ENCODE assay signal across 16 cellular contexts in the genomic region with DNA sequence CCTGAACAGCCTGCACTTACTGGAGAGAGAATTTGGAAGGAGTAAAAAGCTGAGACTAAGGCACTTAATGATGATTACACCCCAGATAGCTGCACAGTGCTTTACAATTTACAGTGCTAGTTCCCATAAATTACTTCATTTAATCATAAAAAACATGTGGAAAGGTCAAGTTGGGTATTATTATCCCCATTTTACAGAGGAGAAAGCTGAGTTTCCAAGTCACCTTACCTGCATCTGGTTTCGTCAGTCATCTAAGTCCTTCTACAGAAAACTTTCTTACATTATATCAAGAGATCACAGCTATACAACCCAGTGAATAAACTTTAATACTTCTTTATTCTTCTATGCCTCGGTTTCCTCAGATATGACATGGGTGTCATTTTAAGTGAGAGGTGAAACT. TPM values are rescaled to one million over a fixed set of nuclear protein-coding genes. Genes with fewer than 3 reads are reported as not detected.
A peak's percentile ranks its signal among the peaks of the same experiment; 100 is the strongest.
DNase-seq lines count a peak whose midpoint lies in the region; ATAC-seq and TF ChIP-seq lines count a peak whose summit lies in the region.
"Had no signal": no experiment of that assay in that cellular context is flagged by ENCODE, and none has a peak within 500 bp of the region (broad histone marks: within the 10 kb centered on the region; RNA-seq: fewer than 3 reads in every experiment).

No MANE protein-coding gene starts in this region.

- H3K27ac ChIP-seq in PC-3 (ENCODE audit: low read length) (peak overlapping the region; percentile 49; the same call in 1 of the 2 replicates), left lung (no peak overlapping the region)

- H4K20me1 ChIP-seq in PC-3 (ENCODE audit: low read length): peaks cover 30% of the 10 kb centered on the region

- in situ Hi-C loops in Caki2 (cut with HindIII; ENCODE audit: low pct_unique_long_range_greater_than_20kb, low sequenced_read_pairs): no loop called here

- no peaks in the 10 kb centered on the region for H3F3A ChIP-seq in PC-3 (ENCODE audit: low read length, unreplicated experiment)

- peak overlapping the region; percentile 68 for H3K27ac Mint-ChIP-seq in osteocyte (ENCODE audit: unreplicated experiment)
- H3K27ac Mint-ChIP-seq: activated CD4-positive, alpha-beta T cell treated with anti-CD3 and anti-CD28 coated beads for 36 hours; naive B cell had no signal

- DNase-seq in Caki2 (ENCODE audit: low read depth): peak; percentile 23
- no peak for DNase-seq in PC-3
- DNase-seq in epithelial cell of proximal tubule (ENCODE audit: low read depth): no peak
- no peak for DNase-seq in osteocyte (ENCODE audit: extremely low spot score, unreplicated experiment)
- no peak for DNase-seq in left lung
- DNase-seq in NOMO-1 treated with dmso at 0.1 percent for 144 hours (lab: John Stamatoyannopoulos, UW; ENCODE audit: unreplicated experiment): no peak
- no peak for DNase-seq in activated gamma-delta T cell (lab: John Stamatoyannopoulos, UW)
- DNase-seq: activated CD4-positive, alpha-beta T cell treated with anti-CD3 and anti-CD28 coated beads for 36 hours; activated naive CD4-positive, alpha-beta T cell treated with Interleukin-2 at 50 U/mL for 16 hours; effector CD4-positive, alpha-beta T cell; MG63; naive B cell; stimulated activated CD4-positive, alpha-beta T cell treated with anti-CD3 and anti-CD28 coated beads, Interleukin-15, amount 100 ng/mL, for 24 hours; T-helper 9 cell had no signal

- TF ChIP-seq CTCF in PC-3 (conservative IDR thresholded peaks at IDR 0.05; ENCODE audit: low read depth, low read length): no peak
- no peak for TF ChIP-seq CTCF in epithelial cell of proximal tubule (conservative IDR thresholded peaks at IDR 0.05; ENCODE audit: low read depth, low read length)
- no peak for TF ChIP-seq CTCF in osteocyte (IDR thresholded peaks at IDR 0.05)
- TF ChIP-seq CTCF in left lung (IDR thresholded peaks at IDR 0.05): no peak

- POLR2A ChIA-PET in PC-3 (lab: Charles Lee; ENCODE audit: unreplicated experiment): interaction anchor here (0.6 kb wide), 1 partner anchor 801 kb away, joined by 6 read pairs; no protein-coding TSS in a partner anchor

- H3K27me3 Mint-ChIP-seq in osteocyte (ENCODE audit: unreplicated experiment): no peaks in the 10 kb centered on the region

- peak overlapping the region; percentile 99 for H3K9ac ChIP-seq in PC-3 (ENCODE audit: low read length)

- H3K4me1 Mint-ChIP-seq in osteocyte (ENCODE audit: unreplicated experiment): peaks cover 61% of the 10 kb centered on the region

- intact Hi-C loops in PC-3 (cut with micrococcal nuclease) (loop anchor here (2.0 to 5.0 kb wide), 4 partner anchors 85 to 780 kb away; no protein-coding TSS in a partner anchor), left lung (cut with DNase I) (no loop called here)

- H3K36me3 ChIP-seq in PC-3 (ENCODE audit: low read depth, low read length) (no peaks in the 10 kb centered on the region), left lung (no peaks in the 10 kb centered on the region)
- H3K36me3 ChIP-seq: MG63 had no signal

- no peak overlapping the region for H2AFZ ChIP-seq in PC-3 (ENCODE audit: low read length)

- no TSS peak for BruUV-seq in PC-3 (replicated peaks; lab: Mats Ljungman, UMichigan)

- no peaks in the 10 kb centered on the region for H3K9me3 Mint-ChIP-seq in osteocyte (ENCODE audit: unreplicated experiment)
- H3K9me3 Mint-ChIP-seq: naive B cell had no signal

- CTCF ChIA-PET in PC-3 (lab: Charles Lee): interaction anchor here (1.1 kb wide), 1 partner anchor 662 kb away, joined by 3 read pairs; no protein-coding TSS in a partner anchor

- no peaks in the 10 kb centered on the region for H3K9me2 ChIP-seq in PC-3 (replicated peaks; ENCODE audit: low read length)

- H3K4me1 ChIP-seq in PC-3 (ENCODE audit: insufficient read depth, low read length): peaks cover 66% of the 10 kb centered on the region
- H3K4me1 ChIP-seq in left lung: peaks cover 10 to 39% of the 10 kb centered on the region in 2 donors

- H3K27me3 ChIP-seq in PC-3 (ENCODE audit: low read length) (no peaks in the 10 kb centered on the region), left lung (peaks cover 0 to 47% of the 10 kb centered on the region in 2 donors)
- H3K27me3 ChIP-seq: MG63 had no signal

- peak overlapping the region; percentile 99 for H3K4me3 Mint-ChIP-seq in osteocyte (ENCODE audit: unreplicated experiment)
- H3K4me3 Mint-ChIP-seq: activated CD4-positive, alpha-beta T cell treated with anti-CD3 and anti-CD28 coated beads for 36 hours had no signal

- H3K9me3 ChIP-seq in PC-3 (ENCODE audit: low read length) (no peaks in the 10 kb centered on the region), left lung (no peaks in the 10 kb centered on the region)
- H3K9me3 ChIP-seq: MG63 had no signal

- H3K79me2 ChIP-seq in PC-3 (ENCODE audit: low read length): peaks cover 80% of the 10 kb centered on the region

- peak overlapping the region; percentile 94 for H3K4me3 ChIP-seq in PC-3 (ENCODE audit: low read length)
- H3K4me3 ChIP-seq in epithelial cell of proximal tubule (ENCODE audit: low read depth, low read length): peak overlapping the region; percentile 29
- peak overlapping the region in 1 of 2 donors; percentile 6 for H3K4me3 ChIP-seq in left lung
- H3K4me3 ChIP-seq: MG63 had no signal

- peak overlapping the region; percentile 89 for H3K4me2 ChIP-seq in PC-3 (ENCODE audit: low read length)

- ATAC-seq in PC-3 (no peak), left lung (no peak), HG02678 (IDR thresholded peaks at IDR 0.05; ENCODE audit: unreplicated experiment) (no peak)
- ATAC-seq: activated CD4-positive, alpha-beta T cell treated with anti-CD3 and anti-CD28 coated beads for 36 hours had no signal

- H3K36me3 Mint-ChIP-seq in osteocyte (ENCODE audit: unreplicated experiment): peaks cover 1% of the 10 kb centered on the region
- H3K36me3 Mint-ChIP-seq: naive B cell had no signal

RNA-seq across cellular contexts. Expression of a gene that starts 3.3 kb away (rescaled TPM):
- total RNA-seq in Caki2 (2014; rRNA removed; shearing (Covaris generic); ENCODE audit: low replicate concordance): 21.6 and 32.6 TPM in 2 replicates
- 53.8 and 64.7 TPM in 2 replicates for total RNA-seq in PC-3 (2014; rRNA removed)
- 41.5 and 42.5 TPM in 2 replicates for total RNA-seq in epithelial cell of proximal tubule
- total RNA-seq in osteocyte: 130 and 131 TPM in 2 replicates
- 10 to 100 TPM; 57.0 to 57.1 TPM for total RNA-seq in left lung
- total RNA-seq: OCI-LY7 had no signal
